9 cellular contexts compared by ENCODE assay signal in the genomic region with DNA sequence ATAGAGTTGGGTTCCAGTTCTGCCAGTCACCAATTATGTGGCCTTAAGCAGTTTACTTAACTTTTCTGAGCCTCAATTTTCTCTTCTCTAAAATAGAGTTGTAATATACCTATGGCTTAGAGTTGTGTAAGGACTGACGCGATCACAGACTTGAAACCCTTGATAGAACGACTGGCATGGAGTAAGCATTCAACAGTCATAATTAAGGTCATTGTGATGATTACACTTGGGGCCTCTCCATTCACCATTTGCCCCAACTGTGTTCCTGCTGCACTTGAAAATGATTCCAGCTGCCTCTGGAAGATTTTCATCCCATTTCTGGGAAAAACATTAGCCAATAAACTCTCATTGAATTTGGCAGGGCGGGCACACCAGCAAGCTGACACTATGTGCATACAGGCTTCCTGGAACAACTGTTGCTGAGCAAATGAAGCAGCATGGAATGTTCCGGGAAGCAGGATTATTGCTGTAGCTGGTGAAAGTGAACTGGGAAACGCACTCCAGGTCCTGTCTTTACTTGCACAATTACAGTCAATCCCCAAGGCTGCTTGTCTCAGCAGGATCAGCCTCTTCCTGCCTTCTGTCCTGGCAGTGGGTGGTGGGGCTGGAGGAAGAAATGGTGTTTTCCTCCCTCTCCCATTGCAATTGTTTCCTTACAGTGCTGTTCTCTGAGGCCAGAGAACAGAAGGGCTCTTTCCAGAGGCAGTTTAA. TPM values are rescaled to one million over a fixed set of nuclear protein-coding genes. Genes with fewer than 3 reads are reported as not detected.
A peak's percentile ranks its signal among the peaks of the same experiment; 100 is the strongest.
DNase-seq lines count a peak whose midpoint lies in the region; ATAC-seq and TF ChIP-seq lines count a peak whose summit lies in the region.
"Had no signal": no experiment of that assay in that cellular context is flagged by ENCODE, and none has a peak within 500 bp of the region (broad histone marks: within the 10 kb centered on the region; RNA-seq: fewer than 3 reads in every experiment).

No MANE protein-coding gene starts in this region.

- H3F3A ChIP-seq in PC-9 (ENCODE audit: insufficient read depth, low read depth) = peaks cover 91% of the 10 kb centered on the region

- H3K9me2 ChIP-seq in PC-9 (ENCODE audit: insufficient read depth) = no peaks in the 10 kb centered on the region; the same call in 1 of the 2 replicates

- peak overlapping the region; percentile 10 for H3K4me3 ChIP-seq in CD8-positive, alpha-beta memory T cell (ENCODE audit: low read length)
- H3K4me3 ChIP-seq in PC-9 (no peak overlapping the region; the same call in 1 of the 2 replicates), fibroblast of mammary gland (ENCODE audit: control insufficient read depth, low read depth, low read length) (no peak overlapping the region)
- H3K4me3 ChIP-seq: GM12878 had no signal

- H3K4me1 ChIP-seq in CD8-positive, alpha-beta memory T cell (ENCODE audit: insufficient read depth, low read length) = peaks cover 99% of the 10 kb centered on the region
- peaks cover 86% of the 10 kb centered on the region for H3K4me1 ChIP-seq in PC-9 (replicated peaks; ENCODE audit: insufficient read depth)

- no TSS peak for BruUV-seq in PC-9 (replicated peaks; lab: Mats Ljungman, UMichigan)

- peak overlapping the region; percentile 31 for H3K4me2 ChIP-seq in PC-9

- peaks cover 100% of the 10 kb centered on the region for H3K79me2 ChIP-seq in PC-9 (ENCODE audit: low read depth)

- peak overlapping the region; percentile 68 to 100 (median 100) for H3K27ac Mint-ChIP-seq in CD8-positive, alpha-beta memory T cell
- H3K27ac Mint-ChIP-seq in osteocyte (ENCODE audit: unreplicated experiment) = peak overlapping the region; percentile 63

- H3K9me3 ChIP-seq in CD8-positive, alpha-beta memory T cell (ENCODE audit: low read length) = no peaks in the 10 kb centered on the region
- H3K9me3 ChIP-seq in PC-9 (ENCODE audit: insufficient read depth, low read depth) = 0 out of 2 replicates have a peak, but pooled peaks cover 6% of the 10 kb centered on the region

- H3K27me3 ChIP-seq in CD8-positive, alpha-beta memory T cell (ENCODE audit: insufficient read depth, low read length, poor library complexity, severe bottlenecking) = no peaks in the 10 kb centered on the region
- no peaks in the 10 kb centered on the region for H3K27me3 ChIP-seq in PC-9 (ENCODE audit: insufficient read depth, low read depth)

- CTCF ChIA-PET in CD8-positive, alpha-beta memory T cell (lab: Charles Lee) = interaction anchor here (9.6 kb wide), 1 partner anchor 20 kb away, joined by 111 read pairs; no protein-coding TSS in a partner anchor
- CTCF ChIA-PET in PC-9 (lab: Charles Lee) = no interaction called here

- POLR2A ChIA-PET in CD8-positive, alpha-beta memory T cell (lab: Charles Lee) = interaction anchor here (1.1 to 1.2 kb wide), 2 partner anchors 18 to 44 kb away, joined by 3 to 4 read pairs; no protein-coding TSS in a partner anchor
- POLR2A ChIA-PET in PC-9 (lab: Charles Lee; ENCODE audit: unreplicated experiment) = no interaction called here

- TF ChIP-seq CTCF in PC-9 (conservative IDR thresholded peaks at IDR 0.05) = no peak
- TF ChIP-seq CTCF in fibroblast of mammary gland (conservative IDR thresholded peaks at IDR 0.05; ENCODE audit: control insufficient read depth, insufficient read depth, low read depth, low read length) = no peak
- TF ChIP-seq CTCF in osteocyte (IDR thresholded peaks at IDR 0.05) = no peak

- H3K27ac ChIP-seq in CD8-positive, alpha-beta memory T cell (ENCODE audit: low read depth, low read length) = no peak overlapping the region
- peak overlapping the region; percentile 94 for H3K27ac ChIP-seq in PC-9

- ATAC-seq in GM18909 (IDR thresholded peaks at IDR 0.05; ENCODE audit: poor library complexity, unreplicated experiment) (no peak), HG03097 (IDR thresholded peaks at IDR 0.05; ENCODE audit: low FRiP score, unreplicated experiment) (no peak)
- ATAC-seq: GM12878 had no signal

- intact Hi-C loops in PC-9 (cut with micrococcal nuclease; ENCODE audit: unreplicated experiment) = no loop called here

- H3K36me3 ChIP-seq in CD8-positive, alpha-beta memory T cell (ENCODE audit: insufficient read depth, low read length) = peaks cover 4% of the 10 kb centered on the region
- peaks cover 76% of the 10 kb centered on the region for H3K36me3 ChIP-seq in PC-9 (ENCODE audit: low read depth)

- H3K27me3 Mint-ChIP-seq in CD8-positive, alpha-beta memory T cell = no peaks in the 10 kb centered on the region
- H3K27me3 Mint-ChIP-seq in osteocyte (ENCODE audit: unreplicated experiment) = no peaks in the 10 kb centered on the region

- H2AFZ ChIP-seq in PC-9 = no peak overlapping the region

- peaks cover 0 to 3% (median 0%) of the 10 kb centered on the region in 5 donors for H3K9me3 Mint-ChIP-seq in CD8-positive, alpha-beta memory T cell
- no peaks in the 10 kb centered on the region for H3K9me3 Mint-ChIP-seq in osteocyte (ENCODE audit: unreplicated experiment)

- peaks cover 98 to 100% (median 100%) of the 10 kb centered on the region in 3 donors for H3K4me1 Mint-ChIP-seq in CD8-positive, alpha-beta memory T cell
- peaks cover 73% of the 10 kb centered on the region for H3K4me1 Mint-ChIP-seq in osteocyte (ENCODE audit: unreplicated experiment)

- no peak for DNase-seq in CD8-positive, alpha-beta memory T cell
- DNase-seq in PC-9 (no peak), fibroblast of mammary gland (ENCODE audit: low read depth) (peak; percentile 76), osteocyte (ENCODE audit: extremely low spot score, unreplicated experiment) (no peak), NOMO-1 (lab: John Stamatoyannopoulos, UW; ENCODE audit: unreplicated experiment in 2 of 2) (no peak)
- DNase-seq in stimulated activated naive CD4-positive, alpha-beta T cell (lab: John Stamatoyannopoulos, UW) = no peak

- H3K4me3 Mint-ChIP-seq in CD8-positive, alpha-beta memory T cell = peak overlapping the region; percentile 8 to 79 (median 58)
- no peak overlapping the region for H3K4me3 Mint-ChIP-seq in osteocyte (ENCODE audit: unreplicated experiment)

- peaks cover 3 to 91% (median 23%) of the 10 kb centered on the region in 3 donors for H3K36me3 Mint-ChIP-seq in CD8-positive, alpha-beta memory T cell
- H3K36me3 Mint-ChIP-seq in osteocyte (ENCODE audit: unreplicated experiment) = peaks cover 2% of the 10 kb centered on the region

- peaks cover 34% of the 10 kb centered on the region for H4K20me1 ChIP-seq in PC-9 (ENCODE audit: insufficient read depth)

RNA-seq across cellular contexts. Expression of gene CD44, which starts 19.6 kb away (rescaled TPM):
- 100 to 1,000 TPM; 510 to 534 TPM for total RNA-seq in CD8-positive, alpha-beta memory T cell
- polyA plus RNA-seq in CD8-positive, alpha-beta memory T cell = 338 TPM
- total RNA-seq in PC-9 (2021) = 775 and 872 TPM in 2 replicates
- 283 and 309 TPM in 2 replicates for total RNA-seq in osteocyte
